12 cellular contexts compared by ENCODE assay signal in the genomic region with DNA sequence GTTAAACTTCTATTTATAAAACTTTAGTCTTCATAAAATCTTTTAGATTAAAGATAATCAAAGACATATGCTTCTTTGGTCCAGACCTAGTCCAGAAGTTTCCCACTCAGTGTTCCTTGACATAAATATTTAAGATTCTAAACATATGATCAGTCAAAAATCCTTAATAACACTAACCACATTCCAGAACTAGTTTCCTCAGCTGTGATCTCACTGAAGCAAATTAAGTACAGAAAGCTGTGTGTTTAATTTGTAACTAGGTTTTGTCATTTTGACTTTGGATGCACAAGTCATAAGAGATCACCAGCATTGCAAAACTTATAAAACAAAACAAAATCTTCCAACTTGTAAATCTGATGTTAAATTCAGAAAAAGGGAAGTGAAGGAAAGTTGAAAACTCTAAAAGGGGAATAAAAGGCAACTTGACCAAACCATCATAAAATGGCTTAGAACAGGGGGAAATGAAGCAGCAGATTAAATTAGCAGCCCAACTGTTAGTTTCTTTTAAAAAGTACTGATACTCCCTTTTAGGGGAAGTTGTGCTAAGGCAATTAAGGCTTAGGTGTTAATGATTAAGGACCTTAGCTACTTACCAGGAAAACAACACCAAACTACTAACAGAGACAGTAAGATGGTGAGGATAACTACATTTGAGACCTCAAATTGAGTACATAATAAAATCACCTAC. TPM values are rescaled to one million over a fixed set of nuclear protein-coding genes. Genes with fewer than 3 reads are reported as not detected.
DNase-seq lines count a peak whose midpoint lies in the region; ATAC-seq, FAIRE-seq and TF ChIP-seq lines count a peak whose summit lies in the region.
"Had no signal": no experiment of that assay in that cellular context is flagged by ENCODE, and none has a peak within 500 bp of the region (broad histone marks: within the 10 kb centered on the region; RNA-seq: fewer than 3 reads in every experiment).

No MANE protein-coding gene starts in this region.

- TF ChIP-seq EP300 in HepG2 (IDR thresholded peaks at IDR 0.05; ENCODE audit: low read depth in 2 of 2, low read length in 2 of 2): no peak
- TF ChIP-seq EP300 in HepG2 (CRISPR knock-in tag; IDR thresholded peaks at IDR 0.05; ENCODE audit: borderline replicate concordance): no peak

- BruUV-seq in HepG2 (replicated peaks; lab: Mats Ljungman, UMichigan): no TSS peak

- H2AFZ ChIP-seq in HepG2 (ENCODE audit: low read length): no peak overlapping the region

- no peaks in the 10 kb centered on the region for H3K9me3 Mint-ChIP-seq in stimulated activated naive B cell treated with anti-CD40 and anti-IgM and Interleukin-4, amounts not matched to agents 10 μg/mL and 1 μg/mL and 100 μg/mL, for 72 hours
- no peaks in the 10 kb centered on the region for H3K9me3 Mint-ChIP-seq in CD4-positive, alpha-beta T cell

- H3K27me3 ChIP-seq in liver (ENCODE audit: control insufficient read depth in 4 of 4, insufficient read depth in 4 of 4, low read length in 3 of 4): no peaks in the 10 kb centered on the region
- no peaks in the 10 kb centered on the region for H3K27me3 ChIP-seq in HepG2 (ENCODE audit: control insufficient read depth in 1 of 2, insufficient read depth in 2 of 2, low read length in 2 of 2)
- H3K27me3 ChIP-seq in CD4-positive, alpha-beta T cell (ENCODE audit: control insufficient read depth, insufficient read depth, low read length): no peaks in the 10 kb centered on the region

- H3K27ac Mint-ChIP-seq in stimulated activated naive B cell treated with anti-CD40 and anti-IgM and Interleukin-4, amounts not matched to agents 10 μg/mL and 1 μg/mL and 100 μg/mL, for 72 hours: peak overlapping the region; percentile 83
- H3K27ac Mint-ChIP-seq in CD4-positive, alpha-beta T cell: no peak overlapping the region

- peak overlapping the region; percentile 80 to 84 for H3K27ac ChIP-seq in liver (ENCODE audit: low read depth in 1 of 2, low read length in 2 of 2)
- no peak overlapping the region for H3K27ac ChIP-seq in HepG2 (ENCODE audit: extremely low read length, insufficient read depth, low read length)
- no peak overlapping the region for H3K27ac ChIP-seq in CD4-positive, alpha-beta T cell (ENCODE audit: low read depth, low read length)

- intact Hi-C loops in HepG2 (cut with micrococcal nuclease; ENCODE audit: unreplicated experiment): no loop called here
- intact Hi-C loops in CD4-positive, alpha-beta T cell (cut with DNase I, micrococcal nuclease): no loop called here

- FAIRE-seq in HepG2 (lab: Jason Lieb, UNC): no peak

- H3K4me2 ChIP-seq in HepG2 (ENCODE audit: low read depth, low read length): no peak overlapping the region

- H3K36me3 ChIP-seq in liver (ENCODE audit: control insufficient read depth in 4 of 4, insufficient read depth in 3 of 4, low read depth in 1 of 4, low read length in 3 of 4): peaks cover 3 to 14% (median 6%) of the 10 kb centered on the region in 4 donors
- H3K36me3 ChIP-seq in HepG2 (replicated peaks in 1 of 2; ENCODE audit: control insufficient read depth in 1 of 2, insufficient read depth in 2 of 2, low read length in 2 of 2): peaks cover 8 to 48% of the 10 kb centered on the region in 2 experiments

- in situ Hi-C loops in HepG2 (cut with HindIII; ENCODE audit: extremely low pct_ligation_motif_present, low pct_unique_long_range_greater_than_20kb): no loop called here

- peak in 1 of 2 donors; percentile 10 for TF ChIP-seq RAD21 in liver (IDR thresholded peaks at IDR 0.05)
- TF ChIP-seq RAD21 in HepG2 (CRISPR knock-in tag; IDR thresholded peaks at IDR 0.05): no peak

- H3K4me3 ChIP-seq in liver (ENCODE audit: low read depth in 1 of 3, low read length in 3 of 3) (no peak overlapping the region), HepG2 (replicated peaks in 1 of 3; ENCODE audit: insufficient read depth in 1 of 3, low read depth in 2 of 3, low read length in 3 of 3) (no peak overlapping the region)

- TF ChIP-seq CTCF in liver (IDR thresholded peaks at IDR 0.05; ENCODE audit: low read depth, low read length, missing input control): no peak
- no peak for TF ChIP-seq CTCF in HepG2 (CRISPR knock-in tag; IDR thresholded peaks at IDR 0.05)
- TF ChIP-seq CTCF in CD4-positive, alpha-beta T cell (IDR thresholded peaks at IDR 0.05): no peak

- no peak overlapping the region for H3K4me3 Mint-ChIP-seq in stimulated activated naive B cell treated with anti-CD40 and anti-IgM and Interleukin-4, amounts not matched to agents 10 μg/mL and 1 μg/mL and 100 μg/mL, for 72 hours
- H3K4me3 Mint-ChIP-seq in CD4-positive, alpha-beta T cell: no peak overlapping the region

- H3K9ac ChIP-seq in liver (ENCODE audit: low read depth in 1 of 2, low read length in 2 of 2) (peak overlapping the region in 1 of 2 donors; percentile 54), HepG2 (ENCODE audit: insufficient read depth, low read depth, low read length) (no peak overlapping the region)

- H3K9me3 ChIP-seq in liver (ENCODE audit: control insufficient read depth in 4 of 4, low read length in 3 of 4) (no peaks in the 10 kb centered on the region), HepG2 (ENCODE audit: low read length) (no peaks in the 10 kb centered on the region)
- H3K9me3 ChIP-seq in CD4-positive, alpha-beta T cell (ENCODE audit: control insufficient read depth, low read length): no peaks in the 10 kb centered on the region

- POLR2A ChIA-PET in HepG2 (lab: Yijun Ruan, JAX): no interaction called here
- POLR2A ChIA-PET in CD4-positive, alpha-beta T cell (lab: Charles Lee): interaction anchor here (1.3 kb wide), 1 partner anchor 17 kb away, joined by 3 read pairs; no protein-coding TSS in a partner anchor

- no peak for ATAC-seq in HepG2
- peak; percentile 45 to 47 for ATAC-seq in stimulated activated naive B cell treated with anti-CD40 and anti-IgM and Interleukin-4, amounts not matched to agents 10 μg/mL and 1 μg/mL and 100 μg/mL, for 72 hours (replicated peaks)
- no peak for ATAC-seq in CD4-positive, alpha-beta T cell (ENCODE audit: poor library complexity)

- no peaks in the 10 kb centered on the region for H3K79me2 ChIP-seq in HepG2 (ENCODE audit: insufficient read depth, low read length)

- no peak for TF ChIP-seq POLR2A in HepG2 (IDR thresholded peaks at IDR 0.05; ENCODE audit: insufficient read depth in 1 of 2, low read depth in 2 of 2, low read length in 2 of 2)

- no peaks in the 10 kb centered on the region for H3K27me3 Mint-ChIP-seq in stimulated activated naive B cell treated with anti-CD40 and anti-IgM and Interleukin-4, amounts not matched to agents 10 μg/mL and 1 μg/mL and 100 μg/mL, for 72 hours
- no peaks in the 10 kb centered on the region for H3K27me3 Mint-ChIP-seq in CD4-positive, alpha-beta T cell

- H4K20me1 ChIP-seq in HepG2 (ENCODE audit: insufficient read depth, low read length): 0 out of 2 replicates have a peak, but pooled peaks cover 2% of the 10 kb centered on the region

- H3K36me3 Mint-ChIP-seq in stimulated activated naive B cell treated with anti-CD40 and anti-IgM and Interleukin-4, amounts not matched to agents 10 μg/mL and 1 μg/mL and 100 μg/mL, for 72 hours: peaks cover 7 to 15% of the 10 kb centered on the region in 2 donors
- peaks cover 23% of the 10 kb centered on the region for H3K36me3 Mint-ChIP-seq in CD4-positive, alpha-beta T cell (ENCODE audit: low read depth)

- no peak for DNase-seq in HepG2 (ENCODE audit: low spot score)
- DNase-seq in NOMO-1 (lab: John Stamatoyannopoulos, UW; ENCODE audit: unreplicated experiment in 2 of 2): peak; percentile 54 to 89
- peak; percentile 78 for DNase-seq in dedifferentiated amniotic fluid mesenchymal stem cell (ENCODE audit: extremely low spot score)
- DNase-seq in stimulated activated naive B cell treated with anti-CD40 and anti-IgM and Interleukin-4, amounts not matched to agents 10 μg/mL and 1 μg/mL and 100 μg/mL, for 72 hours: no peak
- DNase-seq in LoVo (ENCODE audit: low spot score): no peak
- no peak for DNase-seq in nucleus accumbens (lab: John Stamatoyannopoulos, UW)
- DNase-seq in CD4-positive, alpha-beta T cell: no peak
- DNase-seq: activated CD4-positive, alpha-beta T cell treated with anti-CD3 and anti-CD28 coated beads for 48 hours; activated naive CD4-positive, alpha-beta T cell treated with Interleukin-2 at 50 U/mL for 16 hours; C1 segment of cervical spinal cord; NCI-H2107 had no signal

- H3K4me1 ChIP-seq in liver (ENCODE audit: control insufficient read depth in 4 of 4, insufficient read depth in 4 of 4, low read length in 3 of 4): peaks cover 5 to 20% (median 10%) of the 10 kb centered on the region in 4 donors
- peaks cover 3% of the 10 kb centered on the region for H3K4me1 ChIP-seq in HepG2 (ENCODE audit: insufficient read depth, low read length)

- CTCF ChIA-PET in HepG2 (lab: Yijun Ruan, JAX; ENCODE audit: low intra/inter-chr PET ratio, low total read pairs): no interaction called here
- CTCF ChIA-PET in CD4-positive, alpha-beta T cell (lab: Charles Lee): interaction anchor here (1.3 to 27.4 kb wide), 2 partner anchors 10 to 60 kb away, joined by 5 to 487 read pairs; partner anchors contain the start of gene SH2B3

- peaks cover 4 to 11% of the 10 kb centered on the region in 2 donors for H3K4me1 Mint-ChIP-seq in stimulated activated naive B cell treated with anti-CD40 and anti-IgM and Interleukin-4, amounts not matched to agents 10 μg/mL and 1 μg/mL and 100 μg/mL, for 72 hours
- no peaks in the 10 kb centered on the region for H3K4me1 Mint-ChIP-seq in CD4-positive, alpha-beta T cell (ENCODE audit: low read depth)

RNA-seq across cellular contexts. Expression of gene SH2B3, which starts 56.6 kb away (rescaled TPM):
- total RNA-seq in liver: 10 to 100 TPM; 10.7 to 18.7 TPM
- 1 to 10 TPM; 4.4 to 6.9 TPM for polyA plus RNA-seq in liver
- total RNA-seq in HepG2 (2016; rRNA removed; fragmentation: Illumina TruSeq; extraction: Trizol): 6.8 and 6.9 TPM in 2 replicates
- 3.0 and 4.5 TPM in 2 replicates for total RNA-seq in HepG2 (2016; cell fraction: cytosol; rRNA removed; fragmentation: Illumina TruSeq; extraction: Trizol; ENCODE audit: low read depth)
- total RNA-seq in HepG2 (2016; cell fraction: insoluble cytoplasmic fraction; rRNA removed; fragmentation: Illumina TruSeq; extraction: Trizol): 5.3 and 6.3 TPM in 2 replicates
- total RNA-seq in HepG2 (2016; cell fraction: membrane; rRNA removed; fragmentation: Illumina TruSeq; extraction: Trizol): 8.1 and 8.8 TPM in 2 replicates
- total RNA-seq in HepG2 (2016; cell fraction: nucleus; rRNA removed; fragmentation: Illumina TruSeq; extraction: Trizol): 3.3 and 4.2 TPM in 2 replicates
- polyA plus RNA-seq in HepG2 (2011; rRNA removed): 6.8 and 7.1 TPM in 2 replicates
- 5.9 and 7.0 TPM in 2 replicates for polyA plus RNA-seq in HepG2 (2011; cell fraction: cytosol; rRNA removed)
- polyA plus RNA-seq in HepG2 (2011; cell fraction: nucleus; rRNA removed): 6.3 and 7.7 TPM in 2 replicates
- 5.1 and 9.2 TPM in 2 replicates for polyA plus RNA-seq in HepG2 (2012)
- polyA plus RNA-seq in HepG2 (2016; cell fraction: cytosol; fragmentation: Illumina TruSeq; extraction: Trizol; ENCODE audit: low read depth): 0.99 and 1.3 TPM in 2 replicates
- polyA plus RNA-seq in HepG2 (2016; cell fraction: insoluble cytoplasmic fraction; fragmentation: Illumina TruSeq; extraction: Trizol; ENCODE audit: low read depth): 7.6 and 9.1 TPM in 2 replicates
- 5.2 and 5.7 TPM in 2 replicates for polyA plus RNA-seq in HepG2 (2016; cell fraction: membrane; fragmentation: Illumina TruSeq; extraction: Trizol; ENCODE audit: low read depth)
- polyA plus RNA-seq in HepG2 (2016; cell fraction: nucleus; fragmentation: Illumina TruSeq; extraction: Trizol; ENCODE audit: insufficient read depth, low read depth): 8.8 and 9.8 TPM in 2 replicates
- 2.2 and 11.4 TPM in 2 replicates for polyA minus RNA-seq in HepG2 (2011; rRNA and poly(A)+ RNA removed; ENCODE audit: low replicate concordance)
- 6.2 and 6.9 TPM in 2 replicates for polyA minus RNA-seq in HepG2 (2011; cell fraction: cytosol; rRNA and poly(A)+ RNA removed)
- 3.3 and 3.9 TPM in 2 replicates for polyA minus RNA-seq in HepG2 (2011; cell fraction: nucleus; rRNA and poly(A)+ RNA removed)
- total RNA-seq in CD4-positive, alpha-beta T cell: 10 to 100 TPM; 42.3 to 46.4 TPM

Comparison
In these comparisons a context has a peak if more than half of its experiments do, and no peak if none do; other contexts are left out.
1. H3K27ac ChIP-seq: peak in liver (2 of 2); none in HepG2 (single experiment) and CD4-positive, alpha-beta T cell (single experiment).
2. ATAC-seq: peak in stimulated activated naive B cell treated with anti-CD40 and anti-IgM and Interleukin-4, amounts not matched to agents 10 μg/mL and 1 μg/mL and 100 μg/mL, for 72 hours (2 of 2); none in HepG2 (single experiment) and CD4-positive, alpha-beta T cell (single experiment).
3. DNase-seq: peak in NOMO-1 (2 of 2) and dedifferentiated amniotic fluid mesenchymal stem cell (single experiment); none in HepG2 (single experiment), stimulated activated naive B cell treated with anti-CD40 and anti-IgM and Interleukin-4, amounts not matched to agents 10 μg/mL and 1 μg/mL and 100 μg/mL, for 72 hours (single experiment), LoVo (single experiment), nucleus accumbens (0 of 56) and CD4-positive, alpha-beta T cell (0 of 10).